In genomic region chr6:82611751-82612150, GRCh38 we compare ENCODE assay signal across 20 cellular contexts.
"Had no signal": no experiment of that assay in that cellular context is flagged by ENCODE, and none has a peak within 500 bp of the region (broad histone marks: within the 10 kb centered on the region; RNA-seq: fewer than 3 reads in every experiment).

No MANE protein-coding gene starts in this region.

- H3K27me3 Mint-ChIP-seq: stimulated activated naive B cell treated with anti-CD40 and anti-IgM and Interleukin-4, amounts not matched to agents 10 μg/mL and 1 μg/mL and 100 μg/mL, for 72 hours; stimulated activated naive CD8-positive, alpha-beta T cell treated with anti-CD3 and anti-CD28 coated beads, Interleukin-15, amount 100 ng/mL, for 72 hours had no signal

- ATAC-seq: esophagus mucosa; heart left ventricle; left colon; left ventricle myocardium superior; natural killer cell treated with Interleukin-12 subunit alpha and Interleukin-12 subunit beta and Interleukin-15 and Interleukin-18, amount 100 ng/mL, for 72 hours; sciatic nerve; stimulated activated naive B cell treated with anti-CD40 and anti-IgM and Interleukin-4, amounts not matched to agents 10 μg/mL and 1 μg/mL and 100 μg/mL, for 72 hours; stimulated activated naive CD8-positive, alpha-beta T cell treated with anti-CD3 and anti-CD28 coated beads, Interleukin-15, amount 100 ng/mL, for 72 hours; upper lobe of right lung had no signal

- H3K36me3 Mint-ChIP-seq: natural killer cell treated with Interleukin-12 subunit alpha and Interleukin-12 subunit beta and Interleukin-15 and Interleukin-18, amount 100 ng/mL, for 72 hours; stimulated activated naive B cell treated with anti-CD40 and anti-IgM and Interleukin-4, amounts not matched to agents 10 μg/mL and 1 μg/mL and 100 μg/mL, for 72 hours had no signal

- H3K27me3 ChIP-seq: heart left ventricle, neutrophil, testis, tibial nerve, upper lobe of right lung had no signal

- H3K4me3 Mint-ChIP-seq: natural killer cell treated with Interleukin-12 subunit alpha and Interleukin-12 subunit beta and Interleukin-15 and Interleukin-18, amount 100 ng/mL, for 72 hours; stimulated activated naive B cell treated with anti-CD40 and anti-IgM and Interleukin-4, amounts not matched to agents 10 μg/mL and 1 μg/mL and 100 μg/mL, for 72 hours; stimulated activated naive CD8-positive, alpha-beta T cell treated with anti-CD3 and anti-CD28 coated beads, Interleukin-15, amount 100 ng/mL, for 72 hours had no signal

- H3K9me3 Mint-ChIP-seq: natural killer cell treated with Interleukin-12 subunit alpha and Interleukin-12 subunit beta and Interleukin-15 and Interleukin-18, amount 100 ng/mL, for 72 hours; stimulated activated naive B cell treated with anti-CD40 and anti-IgM and Interleukin-4, amounts not matched to agents 10 μg/mL and 1 μg/mL and 100 μg/mL, for 72 hours; stimulated activated naive CD8-positive, alpha-beta T cell treated with anti-CD3 and anti-CD28 coated beads, Interleukin-15, amount 100 ng/mL, for 72 hours had no signal

- DNase-seq: effector CD8-positive, alpha-beta T cell; heart left ventricle; hippocampal formation; left colon; left ventricle myocardium superior; psoas muscle; stimulated activated CD4-positive, alpha-beta T cell treated with anti-CD3 and anti-CD28 coated beads, Interleukin-2, amount 100 ng/mL, for 24 hours; stimulated activated CD4-positive, alpha-beta T cell treated with anti-CD3 and anti-CD28 coated beads, Interleukin-4, amount 100 ng/mL, for 4 hours; stimulated activated naive B cell treated with anti-CD40 and anti-IgM and Interleukin-4, amounts not matched to agents 10 μg/mL and 1 μg/mL and 100 μg/mL, for 72 hours; stimulated activated naive CD8-positive, alpha-beta T cell treated with anti-CD3 and anti-CD28 coated beads, Interleukin-15, amount 100 ng/mL, for 72 hours; testis; upper lobe of right lung had no signal

- H3K4me1 ChIP-seq: heart left ventricle, psoas muscle, testis, tibial nerve, upper lobe of right lung had no signal

- H3K36me3 ChIP-seq: heart left ventricle, neutrophil, tibial nerve, upper lobe of right lung had no signal

- H3K4me3 ChIP-seq: coronary artery, heart left ventricle, lung, psoas muscle, skin epidermis, testis, tibial nerve, upper lobe of right lung had no signal

- H3K4me1 Mint-ChIP-seq: stimulated activated naive B cell treated with anti-CD40 and anti-IgM and Interleukin-4, amounts not matched to agents 10 μg/mL and 1 μg/mL and 100 μg/mL, for 72 hours; stimulated activated naive CD8-positive, alpha-beta T cell treated with anti-CD3 and anti-CD28 coated beads, Interleukin-15, amount 100 ng/mL, for 72 hours had no signal

- H3K27ac ChIP-seq: coronary artery, heart left ventricle, neutrophil, psoas muscle, skin epidermis, testis, tibial nerve, upper lobe of right lung had no signal

- H3K9me3 ChIP-seq: heart left ventricle, neutrophil, psoas muscle, testis, tibial nerve, upper lobe of right lung had no signal

- H3K27ac Mint-ChIP-seq: natural killer cell treated with Interleukin-12 subunit alpha and Interleukin-12 subunit beta and Interleukin-15 and Interleukin-18, amount 100 ng/mL, for 72 hours; stimulated activated naive B cell treated with anti-CD40 and anti-IgM and Interleukin-4, amounts not matched to agents 10 μg/mL and 1 μg/mL and 100 μg/mL, for 72 hours; stimulated activated naive CD8-positive, alpha-beta T cell treated with anti-CD3 and anti-CD28 coated beads, Interleukin-15, amount 100 ng/mL, for 72 hours had no signal
